15 cellular contexts compared by ENCODE assay signal in genomic region chr19:38690146-38690545, GRCh38. TPM values are rescaled to one million over a fixed set of nuclear protein-coding genes. Genes with fewer than 3 reads are reported as not detected.
DNase-seq lines count a peak whose midpoint lies in the region; ATAC-seq and TF ChIP-seq lines count a peak whose summit lies in the region.
"Had no signal": no experiment of that assay in that cellular context is flagged by ENCODE, and none has a peak within 500 bp of the region (broad histone marks: within the 10 kb centered on the region; RNA-seq: fewer than 3 reads in every experiment).

No MANE protein-coding gene starts in this region.

- H3K4me1 ChIP-seq in BLaER1 (peaks cover 98% of the 10 kb centered on the region), right atrium auricular region (peaks cover 3 to 94% of the 10 kb centered on the region in 2 donors)

- H3K4me3 Mint-ChIP-seq in T-helper 17 cell (peak overlapping the region; percentile 26), progenitor cell of endocrine pancreas (ENCODE audit: low read depth) (no peak overlapping the region)
- H3K4me3 Mint-ChIP-seq: activated naive CD8-positive, alpha-beta T cell treated with anti-CD3 and anti-CD28 coated beads, Interleukin-2, amount 10 ng/mL, durations not matched to agents 7 days and 5 days had no signal

- H3K27ac ChIP-seq in BLaER1 (no peak overlapping the region), right atrium auricular region (peak overlapping the region; percentile 90 to 93)

- H3K27me3 ChIP-seq in BLaER1 (no peaks in the 10 kb centered on the region), right atrium auricular region (no peaks in the 10 kb centered on the region)
- H3K27me3 ChIP-seq: upper lobe of right lung had no signal

- no peak overlapping the region for H3K4me3 ChIP-seq in BLaER1
- no peak overlapping the region for H3K4me3 ChIP-seq in right atrium auricular region
- H3K4me3 ChIP-seq: upper lobe of right lung had no signal

- no peak for ATAC-seq in T-helper 17 cell
- ATAC-seq: left lobe of liver, upper lobe of right lung had no signal

- peaks cover 62% of the 10 kb centered on the region for H3K4me1 Mint-ChIP-seq in T-helper 17 cell
- peaks cover 65% of the 10 kb centered on the region for H3K4me1 Mint-ChIP-seq in progenitor cell of endocrine pancreas (ENCODE audit: low read depth)

- H3K36me3 Mint-ChIP-seq in T-helper 17 cell (ENCODE audit: low read depth) (no peaks in the 10 kb centered on the region), progenitor cell of endocrine pancreas (ENCODE audit: insufficient read depth) (peaks cover 20% of the 10 kb centered on the region)

- no peak overlapping the region for H3K9ac ChIP-seq in BLaER1

- H3K27me3 Mint-ChIP-seq in T-helper 17 cell, result no peaks in the 10 kb centered on the region
- H3K27me3 Mint-ChIP-seq in progenitor cell of endocrine pancreas, result no peaks in the 10 kb centered on the region
- H3K27me3 Mint-ChIP-seq: activated naive CD8-positive, alpha-beta T cell treated with anti-CD3 and anti-CD28 coated beads, Interleukin-2, amount 10 ng/mL, durations not matched to agents 7 days and 5 days had no signal

- peak overlapping the region; percentile 86 for H3K4me2 ChIP-seq in BLaER1

- H3K9me3 ChIP-seq in BLaER1 (no peaks in the 10 kb centered on the region), T-helper 17 cell (ENCODE audit: control insufficient read depth, low read length, poor library complexity, severe bottlenecking) (no peaks in the 10 kb centered on the region), right atrium auricular region (no peaks in the 10 kb centered on the region)
- H3K9me3 ChIP-seq: upper lobe of right lung had no signal

- DNase-seq in T-helper 17 cell (no peak), right atrium auricular region (ENCODE audit: low spot score) (no peak), progenitor cell of endocrine pancreas (ENCODE audit: low spot score, unreplicated experiment) (no peak), DMS153 treated with DMSO at 0.1 percent for 48 hours (lab: John Stamatoyannopoulos, UW; ENCODE audit: unreplicated experiment) (no peak), NCI-H2107 (lab: John Stamatoyannopoulos, UW) (no peak), T-helper 2 cell (no peak)
- no peak for DNase-seq in activated CD8-positive, alpha-beta memory T cell treated with anti-CD3 and anti-CD28 coated beads, Interleukin-2, amount 50 U/mL, for 4 hours
- DNase-seq: activated CD8-positive, alpha-beta memory T cell treated with anti-CD3 and anti-CD28 coated beads for 24 hours; activated naive CD8-positive, alpha-beta T cell treated with anti-CD3 and anti-CD28 coated beads, Interleukin-2, amount 10 ng/mL, durations not matched to agents 7 days and 5 days; MM.1S; OCI-M1; T-helper 9 cell; upper lobe of right lung had no signal

- H3K36me3 ChIP-seq in BLaER1 (peaks cover 12% of the 10 kb centered on the region), right atrium auricular region (peaks cover 15% of the 10 kb centered on the region)

- H3K9me3 Mint-ChIP-seq in progenitor cell of endocrine pancreas (ENCODE audit: low read depth), result no peaks in the 10 kb centered on the region
- H3K9me3 Mint-ChIP-seq: activated naive CD8-positive, alpha-beta T cell treated with anti-CD3 and anti-CD28 coated beads, Interleukin-2, amount 10 ng/mL, durations not matched to agents 7 days and 5 days had no signal

- no peak for TF ChIP-seq CTCF in right atrium auricular region (IDR thresholded peaks at IDR 0.05)
- no peak for TF ChIP-seq CTCF in progenitor cell of endocrine pancreas (IDR thresholded peaks at IDR 0.05; ENCODE audit: unreplicated experiment)

- peaks cover 52% of the 10 kb centered on the region for H4K20me1 ChIP-seq in BLaER1

- H3K27ac Mint-ChIP-seq in T-helper 17 cell (peak overlapping the region; percentile 87), progenitor cell of endocrine pancreas (peak overlapping the region; percentile 99)
- H3K27ac Mint-ChIP-seq: activated naive CD8-positive, alpha-beta T cell treated with anti-CD3 and anti-CD28 coated beads, Interleukin-2, amount 10 ng/mL, durations not matched to agents 7 days and 5 days had no signal

RNA-seq across cellular contexts. Expression of gene ACTN4, which starts 42.7 kb away (rescaled TPM):
- total RNA-seq in T-helper 17 cell, result 100 to 1,000 TPM; 201 to 205 TPM
- 100 to 1,000 TPM; 115 to 180 TPM for total RNA-seq in right atrium auricular region
- 639 and 657 TPM in 2 replicates for total RNA-seq in progenitor cell of endocrine pancreas

RNA-seq across cellular contexts. Expression of gene CAPN12, which starts 54.1 kb away (rescaled TPM):
- 1 to 10 TPM; 6.8 to 9.0 TPM for total RNA-seq in T-helper 17 cell
- total RNA-seq in right atrium auricular region, result under 1 TPM; 0.74 to 0.90 TPM
- 4.1 and 5.0 TPM in 2 replicates for total RNA-seq in progenitor cell of endocrine pancreas
